Comparison of ENCODE assay signal across 33 cellular contexts in genomic region chr5:27221410-27221809, GRCh38.
"Had no signal": no experiment of that assay in that cellular context is flagged by ENCODE, and none has a peak within 500 bp of the region (broad histone marks: within the 10 kb centered on the region; RNA-seq: fewer than 3 reads in every experiment).

No MANE protein-coding gene starts in this region.

- H3K9me3 ChIP-seq: SJSA1, SK-N-SH had no signal

- H3K4me3 Mint-ChIP-seq: activated CD4-positive, alpha-beta memory T cell treated with anti-CD3 and anti-CD28 coated beads, Interleukin-2, amount 10 ng/mL, durations not matched to agents 7 days and 5 days; activated CD8-positive, alpha-beta memory T cell treated with anti-CD3 and anti-CD28 coated beads, Interleukin-2, amount 10 ng/mL, durations not matched to agents 7 days and 5 days; activated naive CD4-positive, alpha-beta T cell treated with anti-CD3 and anti-CD28 coated beads, Interleukin-2, amount 10 ng/mL, durations not matched to agents 7 days and 5 days; activated naive CD8-positive, alpha-beta T cell; activated naive CD8-positive, alpha-beta T cell treated with anti-CD3 and anti-CD28 coated beads, Interleukin-2, amount 50 U/mL, for 24 hours; brain; T-cell; T-helper 17 cell had no signal

- H3K9ac ChIP-seq: SK-N-SH had no signal

- H3K4me3 ChIP-seq: SJSA1 had no signal

- DNase-seq: activated CD4-positive, alpha-beta memory T cell treated with anti-CD3 and anti-CD28 coated beads, Interleukin-2, amount 10 ng/mL, durations not matched to agents 7 days and 5 days; activated CD4-positive, alpha-beta T cell treated with anti-CD3 and anti-CD28 coated beads for 1 hour; activated CD4-positive, alpha-beta T cell treated with anti-CD3 and anti-CD28 coated beads for 48 hours; activated CD4-positive, CD25-positive, alpha-beta regulatory T cell; activated CD8-positive, alpha-beta memory T cell treated with anti-CD3 and anti-CD28 coated beads for 24 hours; activated CD8-positive, alpha-beta memory T cell treated with anti-CD3 and anti-CD28 coated beads, Interleukin-2, amount 10 ng/mL, durations not matched to agents 7 days and 5 days; activated CD8-positive, alpha-beta memory T cell treated with anti-CD3 and anti-CD28 coated beads, Interleukin-2, amount 50 U/mL, for 48 hours; activated effector memory CD4-positive, alpha-beta T cell treated with Interleukin-2 at 50 U/mL for 16 hours; activated naive CD4-positive, alpha-beta T cell treated with anti-CD3 and anti-CD28 coated beads, Interleukin-2, amount 10 ng/mL, durations not matched to agents 7 days and 5 days; activated naive CD8-positive, alpha-beta T cell treated with anti-CD3 and anti-CD28 coated beads, Interleukin-2, amount 50 U/mL, for 24 hours; activated T-cell treated with anti-CD3 and anti-CD28 coated beads, Interleukin-2, amount 50 U/mL, for 48 hours; anterior cingulate cortex; central memory CD4-positive, alpha-beta T cell; NCI-H1105; NCI-H1417 treated with DMSO at 0.1 percent for 48 hours; NCI-H1694; NCI-H1930; NCI-H2081 treated with DMSO at 0.1 percent for 48 hours; NCI-H226; NCI-H446 treated with DMSO at 0.1 percent for 48 hours; NCI-H524; NCI-H69; NCI-H82; RPMI8226; SHP77 treated with DMSO at 0.1 percent for 48 hours; SK-N-SH; T-cell; T-helper 17 cell; WERI-Rb-1 had no signal

- H3K27ac Mint-ChIP-seq: activated CD4-positive, alpha-beta memory T cell treated with anti-CD3 and anti-CD28 coated beads, Interleukin-2, amount 10 ng/mL, durations not matched to agents 7 days and 5 days; activated CD8-positive, alpha-beta memory T cell treated with anti-CD3 and anti-CD28 coated beads, Interleukin-2, amount 10 ng/mL, durations not matched to agents 7 days and 5 days; activated naive CD4-positive, alpha-beta T cell treated with anti-CD3 and anti-CD28 coated beads, Interleukin-2, amount 10 ng/mL, durations not matched to agents 7 days and 5 days; activated naive CD8-positive, alpha-beta T cell; activated naive CD8-positive, alpha-beta T cell treated with anti-CD3 and anti-CD28 coated beads, Interleukin-2, amount 50 U/mL, for 24 hours; brain; T-cell; T-helper 17 cell had no signal

- H3K27me3 ChIP-seq: SJSA1 had no signal

- ATAC-seq: activated CD8-positive, alpha-beta memory T cell treated with anti-CD3 and anti-CD28 coated beads, Interleukin-2, amount 10 ng/mL, durations not matched to agents 7 days and 5 days; activated naive CD8-positive, alpha-beta T cell treated with anti-CD3 and anti-CD28 coated beads, Interleukin-2, amount 50 U/mL, for 24 hours; Panc1; T-cell; T-helper 17 cell had no signal

- H3K27ac ChIP-seq: SJSA1, WERI-Rb-1 had no signal

- H3K9me2 ChIP-seq: SK-N-SH had no signal

- H3K4me1 ChIP-seq: SJSA1 had no signal

- H3K36me3 ChIP-seq: SJSA1, WERI-Rb-1 had no signal

- H3K4me1 Mint-ChIP-seq: activated CD4-positive, alpha-beta memory T cell treated with anti-CD3 and anti-CD28 coated beads, Interleukin-2, amount 10 ng/mL, durations not matched to agents 7 days and 5 days; activated CD8-positive, alpha-beta memory T cell treated with anti-CD3 and anti-CD28 coated beads, Interleukin-2, amount 10 ng/mL, durations not matched to agents 7 days and 5 days; activated naive CD4-positive, alpha-beta T cell treated with anti-CD3 and anti-CD28 coated beads, Interleukin-2, amount 10 ng/mL, durations not matched to agents 7 days and 5 days; activated naive CD8-positive, alpha-beta T cell treated with anti-CD3 and anti-CD28 coated beads, Interleukin-2, amount 50 U/mL, for 24 hours; brain; T-cell; T-helper 17 cell had no signal

- H3K27me3 Mint-ChIP-seq: activated CD4-positive, alpha-beta memory T cell treated with anti-CD3 and anti-CD28 coated beads, Interleukin-2, amount 10 ng/mL, durations not matched to agents 7 days and 5 days; activated CD8-positive, alpha-beta memory T cell treated with anti-CD3 and anti-CD28 coated beads, Interleukin-2, amount 10 ng/mL, durations not matched to agents 7 days and 5 days; activated naive CD4-positive, alpha-beta T cell treated with anti-CD3 and anti-CD28 coated beads, Interleukin-2, amount 10 ng/mL, durations not matched to agents 7 days and 5 days; activated naive CD8-positive, alpha-beta T cell; activated naive CD8-positive, alpha-beta T cell treated with anti-CD3 and anti-CD28 coated beads, Interleukin-2, amount 50 U/mL, for 24 hours; brain; T-cell; T-helper 17 cell had no signal

- H3K36me3 Mint-ChIP-seq: activated CD8-positive, alpha-beta memory T cell treated with anti-CD3 and anti-CD28 coated beads, Interleukin-2, amount 10 ng/mL, durations not matched to agents 7 days and 5 days; activated naive CD4-positive, alpha-beta T cell treated with anti-CD3 and anti-CD28 coated beads, Interleukin-2, amount 10 ng/mL, durations not matched to agents 7 days and 5 days; brain; T-cell had no signal

- H3K4me2 ChIP-seq: SK-N-SH had no signal
